ENCODE assay signal across 28 cellular contexts in the genomic region with DNA sequence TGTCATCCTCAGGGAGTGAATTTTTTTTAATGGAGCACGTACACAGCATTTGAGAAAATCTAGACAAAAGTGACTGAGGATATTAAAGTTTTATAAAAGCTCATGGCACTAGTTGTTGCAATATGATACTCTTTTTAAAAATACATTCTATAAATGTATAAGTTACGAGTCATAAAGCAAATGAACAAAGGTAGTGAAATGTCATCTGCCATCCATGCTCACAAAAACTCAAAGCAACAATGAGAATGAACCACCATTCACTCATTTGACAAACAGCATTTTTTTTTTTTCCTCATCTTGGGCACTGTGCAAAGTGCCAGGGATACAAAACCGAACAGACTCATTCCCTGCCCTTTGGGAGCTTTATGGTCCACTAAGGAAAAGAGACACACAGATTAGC. TPM values are rescaled to one million over a fixed set of nuclear protein-coding genes. Genes with fewer than 3 reads are reported as not detected.
A peak's percentile ranks its signal among the peaks of the same experiment; 100 is the strongest.
DNase-seq lines count a peak whose midpoint lies in the region; ATAC-seq and TF ChIP-seq lines count a peak whose summit lies in the region.
"Had no signal": no experiment of that assay in that cellular context is flagged by ENCODE, and none has a peak within 500 bp of the region (broad histone marks: within the 10 kb centered on the region; RNA-seq: fewer than 3 reads in every experiment).

No MANE protein-coding gene starts in this region.

- in situ Hi-C loops in astrocyte of the cerebellum (cut with HindIII; ENCODE audit: low sequenced_read_pairs), result no loop called here

- ATAC-seq in activated T-cell treated with anti-CD3 and anti-CD28 coated beads, Interleukin-2, amount 50 U/mL, for 4 hours, result no peak
- ATAC-seq: activated naive CD4-positive, alpha-beta T cell treated with anti-CD3 and anti-CD28 coated beads, Interleukin-2, amount 50 U/mL, for 72 hours; activated T-helper 17 cell treated with anti-CD3 and anti-CD28 coated beads, Interleukin-2, amount 50 U/mL, for 72 hours; Right ventricle myocardium inferior; upper lobe of right lung had no signal

- intact Hi-C loops in activated T-helper 2 cell treated with anti-CD3 and anti-CD28 coated beads, Interferon-gamma antibody, Interleukin-2, Interleukin-4, amounts not matched to agents 10 μg/mL and 5 μg/mL and 100 μg/mL, durations not matched to agents 14 hours and 24 hours and 36 hours (cut with micrococcal nuclease), result no loop called here
- intact Hi-C loops in posterior vena cava (cut with DNase I), result no loop called here

- H3K4me1 Mint-ChIP-seq in activated T-helper 2 cell treated with anti-CD3 and anti-CD28 coated beads, Interferon-gamma antibody, Interleukin-2, Interleukin-4, amounts not matched to agents 10 μg/mL and 5 μg/mL and 100 μg/mL, durations not matched to agents 14 hours and 24 hours and 36 hours (ENCODE audit: low read depth), result no peaks in the 10 kb centered on the region
- peaks cover 1% of the 10 kb centered on the region for H3K4me1 Mint-ChIP-seq in activated T-cell treated with anti-CD3 and anti-CD28 coated beads, Interleukin-2, amount 50 U/mL, for 4 hours (ENCODE audit: low read depth)
- H3K4me1 Mint-ChIP-seq: activated CD4-positive, alpha-beta memory T cell treated with anti-CD3 and anti-CD28 coated beads, Interleukin-2, amount 10 ng/mL, durations not matched to agents 7 days and 5 days; activated T-helper 17 cell treated with anti-CD3 and anti-CD28 coated beads, Interleukin-2, amount 50 U/mL, for 72 hours; mesothelial cell of epicardium had no signal

- TF ChIP-seq CTCF in astrocyte of the cerebellum (IDR thresholded peaks at IDR 0.05; ENCODE audit: low read depth, low read length, missing control alignments), result no peak

- no peaks in the 10 kb centered on the region for H3K9me3 Mint-ChIP-seq in activated T-helper 2 cell treated with anti-CD3 and anti-CD28 coated beads, Interferon-gamma antibody, Interleukin-2, Interleukin-4, amounts not matched to agents 10 μg/mL and 5 μg/mL and 100 μg/mL, durations not matched to agents 14 hours and 24 hours and 36 hours
- H3K9me3 Mint-ChIP-seq in activated T-cell treated with anti-CD3 and anti-CD28 coated beads, Interleukin-2, amount 50 U/mL, for 4 hours, result no peaks in the 10 kb centered on the region
- H3K9me3 Mint-ChIP-seq: activated CD4-positive, alpha-beta memory T cell treated with anti-CD3 and anti-CD28 coated beads, Interleukin-2, amount 10 ng/mL, durations not matched to agents 7 days and 5 days; activated naive CD4-positive, alpha-beta T cell treated with anti-CD3 and anti-CD28 coated beads, Interleukin-2, amount 50 U/mL, for 72 hours; activated T-helper 17 cell treated with anti-CD3 and anti-CD28 coated beads, Interleukin-2, amount 50 U/mL, for 72 hours; mesothelial cell of epicardium had no signal

- H3K27me3 Mint-ChIP-seq in activated T-helper 2 cell treated with anti-CD3 and anti-CD28 coated beads, Interferon-gamma antibody, Interleukin-2, Interleukin-4, amounts not matched to agents 10 μg/mL and 5 μg/mL and 100 μg/mL, durations not matched to agents 14 hours and 24 hours and 36 hours (ENCODE audit: low read depth), result no peaks in the 10 kb centered on the region
- no peaks in the 10 kb centered on the region for H3K27me3 Mint-ChIP-seq in activated T-cell treated with anti-CD3 and anti-CD28 coated beads, Interleukin-2, amount 50 U/mL, for 4 hours (ENCODE audit: low read depth)
- H3K27me3 Mint-ChIP-seq: activated CD4-positive, alpha-beta memory T cell treated with anti-CD3 and anti-CD28 coated beads, Interleukin-2, amount 10 ng/mL, durations not matched to agents 7 days and 5 days; activated T-helper 17 cell treated with anti-CD3 and anti-CD28 coated beads, Interleukin-2, amount 50 U/mL, for 72 hours had no signal

- no peak overlapping the region for H3K4me3 Mint-ChIP-seq in activated T-helper 2 cell treated with anti-CD3 and anti-CD28 coated beads, Interferon-gamma antibody, Interleukin-2, Interleukin-4, amounts not matched to agents 10 μg/mL and 5 μg/mL and 100 μg/mL, durations not matched to agents 14 hours and 24 hours and 36 hours (ENCODE audit: low read depth)
- no peak overlapping the region for H3K4me3 Mint-ChIP-seq in activated T-cell treated with anti-CD3 and anti-CD28 coated beads, Interleukin-2, amount 50 U/mL, for 4 hours
- H3K4me3 Mint-ChIP-seq: activated CD4-positive, alpha-beta memory T cell treated with anti-CD3 and anti-CD28 coated beads, Interleukin-2, amount 10 ng/mL, durations not matched to agents 7 days and 5 days; activated T-helper 17 cell treated with anti-CD3 and anti-CD28 coated beads, Interleukin-2, amount 50 U/mL, for 72 hours; mesothelial cell of epicardium had no signal

- no peak overlapping the region for H3K27ac Mint-ChIP-seq in activated T-helper 2 cell treated with anti-CD3 and anti-CD28 coated beads, Interferon-gamma antibody, Interleukin-2, Interleukin-4, amounts not matched to agents 10 μg/mL and 5 μg/mL and 100 μg/mL, durations not matched to agents 14 hours and 24 hours and 36 hours
- H3K27ac Mint-ChIP-seq: activated CD4-positive, alpha-beta memory T cell treated with anti-CD3 and anti-CD28 coated beads, Interleukin-2, amount 10 ng/mL, durations not matched to agents 7 days and 5 days; activated naive CD4-positive, alpha-beta T cell treated with anti-CD3 and anti-CD28 coated beads, Interleukin-2, amount 50 U/mL, for 72 hours; activated T-helper 17 cell treated with anti-CD3 and anti-CD28 coated beads, Interleukin-2, amount 50 U/mL, for 72 hours; mesothelial cell of epicardium had no signal

- H3K36me3 Mint-ChIP-seq in activated T-helper 2 cell treated with anti-CD3 and anti-CD28 coated beads, Interferon-gamma antibody, Interleukin-2, Interleukin-4, amounts not matched to agents 10 μg/mL and 5 μg/mL and 100 μg/mL, durations not matched to agents 14 hours and 24 hours and 36 hours (ENCODE audit: low read depth), result peaks cover 5% of the 10 kb centered on the region
- H3K36me3 Mint-ChIP-seq in activated T-cell treated with anti-CD3 and anti-CD28 coated beads, Interleukin-2, amount 50 U/mL, for 4 hours (ENCODE audit: insufficient read depth), result peaks cover 24% of the 10 kb centered on the region
- H3K36me3 Mint-ChIP-seq: activated naive CD4-positive, alpha-beta T cell treated with anti-CD3 and anti-CD28 coated beads, Interleukin-2, amount 50 U/mL, for 72 hours had no signal

- H3K4me3 ChIP-seq in astrocyte of the cerebellum (ENCODE audit: low read depth, low read length), result no peak overlapping the region
- H3K4me3 ChIP-seq: coronary artery, right atrium auricular region, upper lobe of right lung had no signal

- DNase-seq in ELR (ENCODE audit: low read depth) (peak; percentile 48), M059J (ENCODE audit: low read depth) (peak; percentile 27), astrocyte of the cerebellum (ENCODE audit: low read depth) (peak; percentile 3), iris pigment epithelial cell (ENCODE audit: low read depth) (peak; percentile 33), DMS153 (lab: John Stamatoyannopoulos, UW) (no peak), posterior vena cava (ENCODE audit: low spot score) (no peak)
- no peak for DNase-seq in activated T-helper 2 cell treated with anti-CD3 and anti-CD28 coated beads, Interferon-gamma antibody, Interleukin-2, Interleukin-4, amounts not matched to agents 10 μg/mL and 5 μg/mL and 100 μg/mL, durations not matched to agents 14 hours and 24 hours and 36 hours (ENCODE audit: low spot score)
- DNase-seq in activated T-cell treated with anti-CD3 and anti-CD28 coated beads, Interleukin-2, amount 50 U/mL, for 4 hours, result no peak
- DNase-seq: activated CD4-positive, alpha-beta memory T cell treated with anti-CD3 and anti-CD28 coated beads, Interleukin-2, amount 10 ng/mL, durations not matched to agents 7 days and 5 days; activated CD8-positive, alpha-beta memory T cell treated with anti-CD3 and anti-CD28 coated beads, Interleukin-2, amount 50 U/mL, for 4 hours; anterior cingulate cortex; COR-L47; effector CD8-positive, alpha-beta T cell; GF-D8; KBM-7; MM.1S; NCI-H2029; NCI-H526; OCI-M1; stimulated activated CD4-positive, alpha-beta T cell treated with anti-CD3 and anti-CD28 coated beads, Interleukin-1b, Interleukin-23, amount 100 ng/mL, for 48 hours; stimulated activated naive CD4-positive, alpha-beta T cell treated with Interleukin-2 at 50 U/mL for 16 hours; upper lobe of right lung had no signal

RNA-seq across cellular contexts. Expression of a gene that starts 38.7 kb away (rescaled TPM):
- total RNA-seq in M059J (2014; rRNA removed; shearing (Covaris generic)), result 10.2 and 14.2 TPM in 2 replicates
- 6.8 and 7.8 TPM in 2 replicates for total RNA-seq in activated T-helper 2 cell treated with anti-CD3 and anti-CD28 coated beads, Interferon-gamma antibody, Interleukin-2, Interleukin-4, amounts not matched to agents 10 μg/mL and 5 μg/mL and 100 μg/mL, durations not matched to agents 14 hours and 24 hours and 36 hours
- total RNA-seq in activated T-cell treated with anti-CD3 and anti-CD28 coated beads, Interleukin-2, amount 50 U/mL, for 4 hours, result 1 to 10 TPM; 5.0 to 6.0 (median 5.6) TPM
- 10 to 100 TPM; 13.7 to 15.7 TPM for total RNA-seq in posterior vena cava

Comparison
In these comparisons a context has a peak if more than half of its experiments do, and no peak if none do; other contexts are left out.
1. DNase-seq: peak in ELR (single experiment), M059J (single experiment), astrocyte of the cerebellum (single experiment) and iris pigment epithelial cell (single experiment); none in activated T-helper 2 cell treated with anti-CD3 and anti-CD28 coated beads, Interferon-gamma antibody, Interleukin-2, Interleukin-4, amounts not matched to agents 10 μg/mL and 5 μg/mL and 100 μg/mL, durations not matched to agents 14 hours and 24 hours and 36 hours (single experiment), activated T-cell treated with anti-CD3 and anti-CD28 coated beads, Interleukin-2, amount 50 U/mL, for 4 hours (single experiment), DMS153 (single experiment) and posterior vena cava (single experiment).